ENCODE assay signal across 2 cellular contexts in the genomic region with DNA sequence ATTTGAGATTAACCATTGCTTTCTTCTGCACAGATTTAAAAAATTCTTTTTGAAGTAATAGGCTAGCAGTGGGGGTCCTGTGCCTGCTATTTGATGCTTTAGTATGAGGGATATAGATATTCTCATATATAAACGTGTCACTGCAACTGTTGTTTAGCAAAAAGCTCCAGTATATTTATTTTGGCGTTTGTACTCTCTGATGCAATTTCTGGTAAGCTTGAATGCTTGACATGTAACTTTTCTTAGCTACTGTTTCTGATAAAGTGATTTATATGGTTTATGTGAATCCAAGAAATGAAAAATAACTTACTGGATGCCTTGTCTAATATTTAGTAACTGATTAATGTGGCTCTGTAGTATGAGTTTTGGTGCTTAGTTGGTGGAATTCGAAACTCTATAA.
TF ChIP-seq lines count a peak whose summit lies in the region.

No MANE protein-coding gene starts in this region.

TF ChIP-seq in liver, 16 proteins besides CTCF, POLR2A, EP300 and RAD21 (continued from another document):
- TF ChIP-seq, protein P1, sequence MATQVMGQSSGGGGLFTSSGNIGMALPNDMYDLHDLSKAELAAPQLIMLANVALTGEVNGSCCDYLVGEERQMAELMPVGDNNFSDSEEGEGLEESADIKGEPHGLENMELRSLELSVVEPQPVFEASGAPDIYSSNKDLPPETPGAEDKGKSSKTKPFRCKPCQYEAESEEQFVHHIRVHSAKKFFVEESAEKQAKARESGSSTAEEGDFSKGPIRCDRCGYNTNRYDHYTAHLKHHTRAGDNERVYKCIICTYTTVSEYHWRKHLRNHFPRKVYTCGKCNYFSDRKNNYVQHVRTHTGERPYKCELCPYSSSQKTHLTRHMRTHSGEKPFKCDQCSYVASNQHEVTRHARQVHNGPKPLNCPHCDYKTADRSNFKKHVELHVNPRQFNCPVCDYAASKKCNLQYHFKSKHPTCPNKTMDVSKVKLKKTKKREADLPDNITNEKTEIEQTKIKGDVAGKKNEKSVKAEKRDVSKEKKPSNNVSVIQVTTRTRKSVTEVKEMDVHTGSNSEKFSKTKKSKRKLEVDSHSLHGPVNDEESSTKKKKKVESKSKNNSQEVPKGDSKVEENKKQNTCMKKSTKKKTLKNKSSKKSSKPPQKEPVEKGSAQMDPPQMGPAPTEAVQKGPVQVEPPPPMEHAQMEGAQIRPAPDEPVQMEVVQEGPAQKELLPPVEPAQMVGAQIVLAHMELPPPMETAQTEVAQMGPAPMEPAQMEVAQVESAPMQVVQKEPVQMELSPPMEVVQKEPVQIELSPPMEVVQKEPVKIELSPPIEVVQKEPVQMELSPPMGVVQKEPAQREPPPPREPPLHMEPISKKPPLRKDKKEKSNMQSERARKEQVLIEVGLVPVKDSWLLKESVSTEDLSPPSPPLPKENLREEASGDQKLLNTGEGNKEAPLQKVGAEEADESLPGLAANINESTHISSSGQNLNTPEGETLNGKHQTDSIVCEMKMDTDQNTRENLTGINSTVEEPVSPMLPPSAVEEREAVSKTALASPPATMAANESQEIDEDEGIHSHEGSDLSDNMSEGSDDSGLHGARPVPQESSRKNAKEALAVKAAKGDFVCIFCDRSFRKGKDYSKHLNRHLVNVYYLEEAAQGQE (IDR thresholded peaks at IDR 0.05): no peak
- TF ChIP-seq HNF4G (IDR thresholded peaks at IDR 0.05): no peak

TF ChIP-seq in HepG2, 621 proteins besides CTCF, POLR2A, EP300 and RAD21 (continued from another document):
- TF ChIP-seq, protein P2, sequence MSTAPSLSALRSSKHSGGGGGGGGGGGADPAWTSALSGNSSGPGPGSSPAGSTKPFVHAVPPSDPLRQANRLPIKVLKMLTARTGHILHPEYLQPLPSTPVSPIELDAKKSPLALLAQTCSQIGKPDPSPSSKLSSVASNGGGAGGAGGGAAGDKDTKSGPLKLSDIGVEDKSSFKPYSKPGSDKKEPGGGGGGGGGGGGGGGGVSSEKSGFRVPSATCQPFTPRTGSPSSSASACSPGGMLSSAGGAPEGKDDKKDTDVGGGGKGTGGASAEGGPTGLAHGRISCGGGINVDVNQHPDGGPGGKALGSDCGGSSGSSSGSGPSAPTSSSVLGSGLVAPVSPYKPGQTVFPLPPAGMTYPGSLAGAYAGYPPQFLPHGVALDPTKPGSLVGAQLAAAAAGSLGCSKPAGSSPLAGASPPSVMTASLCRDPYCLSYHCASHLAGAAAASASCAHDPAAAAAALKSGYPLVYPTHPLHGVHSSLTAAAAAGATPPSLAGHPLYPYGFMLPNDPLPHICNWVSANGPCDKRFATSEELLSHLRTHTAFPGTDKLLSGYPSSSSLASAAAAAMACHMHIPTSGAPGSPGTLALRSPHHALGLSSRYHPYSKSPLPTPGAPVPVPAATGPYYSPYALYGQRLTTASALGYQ (CRISPR knock-in tag; IDR thresholded peaks at IDR 0.05): no peak
- TF ChIP-seq FOXC1 (CRISPR knock-in tag; IDR thresholded peaks at IDR 0.05; ENCODE audit: borderline replicate concordance): no peak
- no peak for TF ChIP-seq MLLT10 (CRISPR knock-in tag; IDR thresholded peaks at IDR 0.05)
- no peak for TF ChIP-seq KDM5A (IDR thresholded peaks at IDR 0.05; ENCODE audit: borderline replicate concordance, low read length)
- TF ChIP-seq, protein P3, sequence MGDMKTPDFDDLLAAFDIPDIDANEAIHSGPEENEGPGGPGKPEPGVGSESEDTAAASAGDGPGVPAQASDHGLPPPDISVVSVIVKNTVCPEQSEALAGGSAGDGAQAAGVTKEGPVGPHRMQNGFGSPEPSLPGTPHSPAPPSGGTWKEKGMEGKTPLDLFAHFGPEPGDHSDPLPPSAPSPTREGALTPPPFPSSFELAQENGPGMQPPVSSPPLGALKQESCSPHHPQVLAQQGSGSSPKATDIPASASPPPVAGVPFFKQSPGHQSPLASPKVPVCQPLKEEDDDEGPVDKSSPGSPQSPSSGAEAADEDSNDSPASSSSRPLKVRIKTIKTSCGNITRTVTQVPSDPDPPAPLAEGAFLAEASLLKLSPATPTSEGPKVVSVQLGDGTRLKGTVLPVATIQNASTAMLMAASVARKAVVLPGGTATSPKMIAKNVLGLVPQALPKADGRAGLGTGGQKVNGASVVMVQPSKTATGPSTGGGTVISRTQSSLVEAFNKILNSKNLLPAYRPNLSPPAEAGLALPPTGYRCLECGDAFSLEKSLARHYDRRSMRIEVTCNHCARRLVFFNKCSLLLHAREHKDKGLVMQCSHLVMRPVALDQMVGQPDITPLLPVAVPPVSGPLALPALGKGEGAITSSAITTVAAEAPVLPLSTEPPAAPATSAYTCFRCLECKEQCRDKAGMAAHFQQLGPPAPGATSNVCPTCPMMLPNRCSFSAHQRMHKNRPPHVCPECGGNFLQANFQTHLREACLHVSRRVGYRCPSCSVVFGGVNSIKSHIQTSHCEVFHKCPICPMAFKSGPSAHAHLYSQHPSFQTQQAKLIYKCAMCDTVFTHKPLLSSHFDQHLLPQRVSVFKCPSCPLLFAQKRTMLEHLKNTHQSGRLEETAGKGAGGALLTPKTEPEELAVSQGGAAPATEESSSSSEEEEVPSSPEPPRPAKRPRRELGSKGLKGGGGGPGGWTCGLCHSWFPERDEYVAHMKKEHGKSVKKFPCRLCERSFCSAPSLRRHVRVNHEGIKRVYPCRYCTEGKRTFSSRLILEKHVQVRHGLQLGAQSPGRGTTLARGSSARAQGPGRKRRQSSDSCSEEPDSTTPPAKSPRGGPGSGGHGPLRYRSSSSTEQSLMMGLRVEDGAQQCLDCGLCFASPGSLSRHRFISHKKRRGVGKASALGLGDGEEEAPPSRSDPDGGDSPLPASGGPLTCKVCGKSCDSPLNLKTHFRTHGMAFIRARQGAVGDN (CRISPR knock-in tag; IDR thresholded peaks at IDR 0.05): no peak
- TF ChIP-seq, protein P4, sequence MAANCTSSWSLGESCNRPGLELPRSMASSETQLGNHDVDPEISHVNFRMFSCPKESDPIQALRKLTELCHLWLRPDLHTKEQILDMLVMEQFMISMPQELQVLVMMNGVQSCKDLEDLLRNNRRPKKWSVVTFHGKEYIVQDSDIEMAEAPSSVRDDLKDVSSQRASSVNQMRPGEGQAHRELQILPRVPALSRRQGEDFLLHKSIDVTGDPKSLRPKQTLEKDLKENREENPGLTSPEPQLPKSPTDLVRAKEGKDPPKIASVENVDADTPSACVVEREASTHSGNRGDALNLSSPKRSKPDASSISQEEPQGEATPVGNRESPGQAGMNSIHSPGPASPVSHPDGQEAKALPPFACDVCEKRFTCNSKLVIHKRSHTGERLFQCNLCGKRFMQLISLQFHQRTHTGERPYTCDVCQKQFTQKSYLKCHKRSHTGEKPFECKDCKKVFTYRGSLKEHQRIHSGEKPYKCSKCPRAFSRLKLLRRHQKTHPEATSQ (CRISPR knock-in tag; IDR thresholded peaks at IDR 0.05; ENCODE audit: borderline replicate concordance): no peak
- TF ChIP-seq SPEN (CRISPR knock-in tag; IDR thresholded peaks at IDR 0.05; ENCODE audit: low read depth): no peak
- TF ChIP-seq, protein P5, sequence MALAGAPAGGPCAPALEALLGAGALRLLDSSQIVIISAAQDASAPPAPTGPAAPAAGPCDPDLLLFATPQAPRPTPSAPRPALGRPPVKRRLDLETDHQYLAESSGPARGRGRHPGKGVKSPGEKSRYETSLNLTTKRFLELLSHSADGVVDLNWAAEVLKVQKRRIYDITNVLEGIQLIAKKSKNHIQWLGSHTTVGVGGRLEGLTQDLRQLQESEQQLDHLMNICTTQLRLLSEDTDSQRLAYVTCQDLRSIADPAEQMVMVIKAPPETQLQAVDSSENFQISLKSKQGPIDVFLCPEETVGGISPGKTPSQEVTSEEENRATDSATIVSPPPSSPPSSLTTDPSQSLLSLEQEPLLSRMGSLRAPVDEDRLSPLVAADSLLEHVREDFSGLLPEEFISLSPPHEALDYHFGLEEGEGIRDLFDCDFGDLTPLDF (CRISPR knock-in tag; IDR thresholded peaks at IDR 0.05): no peak
- no peak for TF ChIP-seq MIER3 (CRISPR knock-in tag; IDR thresholded peaks at IDR 0.05; ENCODE audit: borderline replicate concordance)
- TF ChIP-seq, protein P6, sequence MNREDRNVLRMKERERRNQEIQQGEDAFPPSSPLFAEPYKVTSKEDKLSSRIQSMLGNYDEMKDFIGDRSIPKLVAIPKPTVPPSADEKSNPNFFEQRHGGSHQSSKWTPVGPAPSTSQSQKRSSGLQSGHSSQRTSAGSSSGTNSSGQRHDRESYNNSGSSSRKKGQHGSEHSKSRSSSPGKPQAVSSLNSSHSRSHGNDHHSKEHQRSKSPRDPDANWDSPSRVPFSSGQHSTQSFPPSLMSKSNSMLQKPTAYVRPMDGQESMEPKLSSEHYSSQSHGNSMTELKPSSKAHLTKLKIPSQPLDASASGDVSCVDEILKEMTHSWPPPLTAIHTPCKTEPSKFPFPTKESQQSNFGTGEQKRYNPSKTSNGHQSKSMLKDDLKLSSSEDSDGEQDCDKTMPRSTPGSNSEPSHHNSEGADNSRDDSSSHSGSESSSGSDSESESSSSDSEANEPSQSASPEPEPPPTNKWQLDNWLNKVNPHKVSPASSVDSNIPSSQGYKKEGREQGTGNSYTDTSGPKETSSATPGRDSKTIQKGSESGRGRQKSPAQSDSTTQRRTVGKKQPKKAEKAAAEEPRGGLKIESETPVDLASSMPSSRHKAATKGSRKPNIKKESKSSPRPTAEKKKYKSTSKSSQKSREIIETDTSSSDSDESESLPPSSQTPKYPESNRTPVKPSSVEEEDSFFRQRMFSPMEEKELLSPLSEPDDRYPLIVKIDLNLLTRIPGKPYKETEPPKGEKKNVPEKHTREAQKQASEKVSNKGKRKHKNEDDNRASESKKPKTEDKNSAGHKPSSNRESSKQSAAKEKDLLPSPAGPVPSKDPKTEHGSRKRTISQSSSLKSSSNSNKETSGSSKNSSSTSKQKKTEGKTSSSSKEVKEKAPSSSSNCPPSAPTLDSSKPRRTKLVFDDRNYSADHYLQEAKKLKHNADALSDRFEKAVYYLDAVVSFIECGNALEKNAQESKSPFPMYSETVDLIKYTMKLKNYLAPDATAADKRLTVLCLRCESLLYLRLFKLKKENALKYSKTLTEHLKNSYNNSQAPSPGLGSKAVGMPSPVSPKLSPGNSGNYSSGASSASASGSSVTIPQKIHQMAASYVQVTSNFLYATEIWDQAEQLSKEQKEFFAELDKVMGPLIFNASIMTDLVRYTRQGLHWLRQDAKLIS (CRISPR knock-in tag; IDR thresholded peaks at IDR 0.05): no peak
- TF ChIP-seq, protein P7, sequence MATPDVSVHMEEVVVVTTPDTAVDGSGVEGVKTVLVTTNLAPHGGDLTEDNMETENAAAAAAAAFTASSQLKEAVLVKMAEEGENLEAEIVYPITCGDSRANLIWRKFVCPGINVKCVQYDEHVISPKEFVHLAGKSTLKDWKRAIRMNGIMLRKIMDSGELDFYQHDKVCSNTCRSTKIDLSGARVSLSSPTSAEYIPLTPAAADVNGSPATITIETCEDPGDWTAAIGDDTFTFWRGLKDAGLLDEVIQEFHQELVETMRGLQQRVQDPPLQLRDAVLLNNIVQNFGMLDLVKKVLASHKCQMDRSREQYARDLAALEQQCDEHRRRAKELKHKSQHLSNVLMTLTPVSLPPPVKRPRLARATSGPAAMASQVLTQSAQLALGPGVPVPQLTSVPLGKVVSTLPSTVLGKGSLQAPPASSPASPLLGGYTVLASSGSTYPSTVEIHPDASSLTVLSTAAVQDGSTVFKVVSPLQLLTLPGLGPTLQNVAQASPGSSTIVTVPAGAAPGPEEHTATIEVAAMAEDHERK (CRISPR knock-in tag; IDR thresholded peaks at IDR 0.05; ENCODE audit: low read depth): no peak
- no peak for TF ChIP-seq HDAC2 (CRISPR knock-in tag; IDR thresholded peaks at IDR 0.05)
TF ChIP-seq in HepG2: peak in this region for 0.
